Comparison of ENCODE assay signal across 19 cellular contexts in genomic region chr12:1073652-1074051, GRCh38.
"Had no signal": no experiment of that assay in that cellular context is flagged by ENCODE, and none has a peak within 500 bp of the region (broad histone marks: within the 10 kb centered on the region; RNA-seq: fewer than 3 reads in every experiment).

No MANE protein-coding gene starts in this region.

- H3K27ac Mint-ChIP-seq: dendritic cell treated with granulocyte-macrophage colony-stimulating factor and Interleukin-4, amounts not matched to agents 40 ng/mL and 50 ng/mL, for 4 days; effector memory CD8-positive, alpha-beta T cell; naive thymus-derived CD8-positive, alpha-beta T cell had no signal

- H3K4me3 ChIP-seq: esophagus muscularis mucosa, gastrocnemius medialis, skin epidermis, stomach, thoracic aorta, transverse colon had no signal

- H3K27me3 Mint-ChIP-seq: central memory CD8-positive, alpha-beta T cell; dendritic cell treated with granulocyte-macrophage colony-stimulating factor and Interleukin-4, amounts not matched to agents 40 ng/mL and 50 ng/mL, for 4 days; effector memory CD8-positive, alpha-beta T cell; naive thymus-derived CD8-positive, alpha-beta T cell had no signal

- H3K9me3 ChIP-seq: esophagus muscularis mucosa, gastrocnemius medialis, stomach, thoracic aorta, transverse colon had no signal

- H3K27me3 ChIP-seq: esophagus muscularis mucosa, gastrocnemius medialis, stomach, transverse colon had no signal

- H3K9me3 Mint-ChIP-seq: central memory CD8-positive, alpha-beta T cell; dendritic cell treated with granulocyte-macrophage colony-stimulating factor and Interleukin-4, amounts not matched to agents 40 ng/mL and 50 ng/mL, for 4 days; effector memory CD8-positive, alpha-beta T cell; naive thymus-derived CD8-positive, alpha-beta T cell; neural crest cell had no signal

- H3K27ac ChIP-seq: epithelial cell of prostate, esophagus muscularis mucosa, gastrocnemius medialis, skin epidermis, stomach, thoracic aorta, transverse colon had no signal

- DNase-seq: effector memory CD8-positive, alpha-beta T cell; gastrocnemius medialis; kidney; left colon; left ventricle myocardium superior; naive thymus-derived CD8-positive, alpha-beta T cell; posterior cingulate gyrus; stimulated activated CD4-positive, alpha-beta T cell treated with anti-CD3 and anti-CD28 coated beads, Interleukin-2, amount 100 ng/mL, for 24 hours; stimulated activated naive CD4-positive, alpha-beta T cell; stomach; substantia nigra; transverse colon had no signal

- H3K4me1 Mint-ChIP-seq: neural crest cell had no signal

- H3K36me3 ChIP-seq: esophagus muscularis mucosa, gastrocnemius medialis, stomach, thoracic aorta, transverse colon had no signal

- H3K4me3 Mint-ChIP-seq: central memory CD8-positive, alpha-beta T cell; dendritic cell treated with granulocyte-macrophage colony-stimulating factor and Interleukin-4, amounts not matched to agents 40 ng/mL and 50 ng/mL, for 4 days; effector memory CD8-positive, alpha-beta T cell; naive thymus-derived CD8-positive, alpha-beta T cell; neural crest cell had no signal
